In genomic region chr5:109325456-109325855, GRCh38 we compare ENCODE assay signal across 31 cellular contexts.
"Had no signal": no experiment of that assay in that cellular context is flagged by ENCODE, and none has a peak within 500 bp of the region (broad histone marks: within the 10 kb centered on the region; RNA-seq: fewer than 3 reads in every experiment).

No MANE protein-coding gene starts in this region.

- H3K27me3 Mint-ChIP-seq: activated B cell treated with CpG ODN at 0.5 μM for 24 hours; activated CD8-positive, alpha-beta T cell treated with anti-CD3 and anti-CD28 coated beads for 36 hours; activated naive CD4-positive, alpha-beta T cell treated with anti-CD3 and anti-CD28 coated beads, Interleukin-2, amount 50 U/mL, for 24 hours; activated naive CD8-positive, alpha-beta T cell treated with anti-CD3 and anti-CD28 coated beads for 36 hours; activated naive CD8-positive, alpha-beta T cell treated with anti-CD3 and anti-CD28 coated beads, Interleukin-2, amount 50 U/mL, for 24 hours; brain; dendritic cell treated with granulocyte-macrophage colony-stimulating factor and Interleukin-4, amounts not matched to agents 40 ng/mL and 50 ng/mL, for 4 days had no signal

- ATAC-seq: activated CD4-positive, CD25-positive, alpha-beta regulatory T cell treated with anti-CD3 and anti-CD28 coated beads, Interleukin-2, amount 50 U/mL, for 24 hours; activated CD8-positive, alpha-beta T cell treated with anti-CD3 and anti-CD28 coated beads for 36 hours; activated naive CD8-positive, alpha-beta T cell treated with anti-CD3 and anti-CD28 coated beads, Interleukin-2, amount 50 U/mL, for 24 hours; activated T-cell treated with anti-CD3 and anti-CD28 coated beads, Interleukin-2, amount 50 U/mL, for 4 hours had no signal

- H3K4me1 Mint-ChIP-seq: activated B cell treated with CpG ODN at 0.5 μM for 24 hours; activated naive CD4-positive, alpha-beta T cell treated with anti-CD3 and anti-CD28 coated beads, Interleukin-2, amount 50 U/mL, for 24 hours; activated naive CD8-positive, alpha-beta T cell treated with anti-CD3 and anti-CD28 coated beads for 36 hours; activated naive CD8-positive, alpha-beta T cell treated with anti-CD3 and anti-CD28 coated beads, Interleukin-2, amount 50 U/mL, for 24 hours had no signal

- H3K27ac Mint-ChIP-seq: activated B cell treated with CpG ODN at 0.5 μM for 24 hours; activated CD8-positive, alpha-beta T cell treated with anti-CD3 and anti-CD28 coated beads for 36 hours; activated naive CD4-positive, alpha-beta T cell treated with anti-CD3 and anti-CD28 coated beads, Interleukin-2, amount 50 U/mL, for 24 hours; activated naive CD8-positive, alpha-beta T cell treated with anti-CD3 and anti-CD28 coated beads for 36 hours; activated naive CD8-positive, alpha-beta T cell treated with anti-CD3 and anti-CD28 coated beads, Interleukin-2, amount 50 U/mL, for 24 hours; brain; dendritic cell treated with granulocyte-macrophage colony-stimulating factor and Interleukin-4, amounts not matched to agents 40 ng/mL and 50 ng/mL, for 4 days; endodermal cell; T-helper 1 cell treated with Interleukin-12 subunit alpha and Interleukin-12 subunit beta and Interleukin-4 antibody, amounts not matched to agents 30 μg/mL and 1 μg/mL, for 36 hours; T-helper 2 cell treated with Interferon-gamma antibody and Interleukin-4, amounts not matched to agents 5 μg/mL and 100 μg/mL, for 36 hours had no signal

- H3K9me3 ChIP-seq: adrenal gland, breast epithelium, esophagus squamous epithelium had no signal

- H3K9me3 Mint-ChIP-seq: activated B cell treated with CpG ODN at 0.5 μM for 24 hours; activated CD8-positive, alpha-beta T cell treated with anti-CD3 and anti-CD28 coated beads for 36 hours; activated naive CD4-positive, alpha-beta T cell treated with anti-CD3 and anti-CD28 coated beads, Interleukin-2, amount 50 U/mL, for 24 hours; activated naive CD8-positive, alpha-beta T cell treated with anti-CD3 and anti-CD28 coated beads for 36 hours; activated naive CD8-positive, alpha-beta T cell treated with anti-CD3 and anti-CD28 coated beads, Interleukin-2, amount 50 U/mL, for 24 hours; activated T-cell treated with anti-CD3 and anti-CD28 coated beads, Interleukin-2, amount 50 U/mL, for 4 hours; brain; dendritic cell treated with granulocyte-macrophage colony-stimulating factor and Interleukin-4, amounts not matched to agents 40 ng/mL and 50 ng/mL, for 4 days; endodermal cell; T-helper 1 cell treated with Interleukin-12 subunit alpha and Interleukin-12 subunit beta and Interleukin-4 antibody, amounts not matched to agents 30 μg/mL and 1 μg/mL, for 36 hours; T-helper 2 cell treated with Interferon-gamma antibody and Interleukin-4, amounts not matched to agents 5 μg/mL and 100 μg/mL, for 36 hours had no signal

- H3K4me3 Mint-ChIP-seq: activated B cell treated with CpG ODN at 0.5 μM for 24 hours; activated CD8-positive, alpha-beta T cell treated with anti-CD3 and anti-CD28 coated beads for 36 hours; activated naive CD4-positive, alpha-beta T cell treated with anti-CD3 and anti-CD28 coated beads, Interleukin-2, amount 50 U/mL, for 24 hours; activated naive CD8-positive, alpha-beta T cell treated with anti-CD3 and anti-CD28 coated beads for 36 hours; activated naive CD8-positive, alpha-beta T cell treated with anti-CD3 and anti-CD28 coated beads, Interleukin-2, amount 50 U/mL, for 24 hours; activated T-cell treated with anti-CD3 and anti-CD28 coated beads, Interleukin-2, amount 50 U/mL, for 4 hours; brain; dendritic cell treated with granulocyte-macrophage colony-stimulating factor and Interleukin-4, amounts not matched to agents 40 ng/mL and 50 ng/mL, for 4 days; endodermal cell; T-helper 1 cell treated with Interleukin-12 subunit alpha and Interleukin-12 subunit beta and Interleukin-4 antibody, amounts not matched to agents 30 μg/mL and 1 μg/mL, for 36 hours; T-helper 2 cell treated with Interferon-gamma antibody and Interleukin-4, amounts not matched to agents 5 μg/mL and 100 μg/mL, for 36 hours had no signal

- DNase-seq: activated B cell treated with CpG ODN at 0.5 μM for 24 hours; activated CD4-positive, alpha-beta T cell treated with anti-CD3 and anti-CD28 coated beads for 48 hours; activated CD4-positive, alpha-beta T cell treated with anti-CD3 and anti-CD28 coated beads, Interleukin-2, amount 50 U/mL, for 1 hour; activated CD4-positive, alpha-beta T cell treated with anti-CD3 and anti-CD28 coated beads, Interleukin-2, amount 50 U/mL, for 48 hours; activated CD8-positive, alpha-beta memory T cell treated with anti-CD3 and anti-CD28 coated beads for 24 hours; activated CD8-positive, alpha-beta T cell treated with anti-CD3 and anti-CD28 coated beads for 36 hours; activated gamma-delta T cell; activated naive CD4-positive, alpha-beta T cell; activated naive CD8-positive, alpha-beta T cell treated with anti-CD3 and anti-CD28 coated beads for 36 hours; activated naive CD8-positive, alpha-beta T cell treated with anti-CD3 and anti-CD28 coated beads, Interleukin-2, amount 50 U/mL, for 24 hours; activated T-cell treated with anti-CD3 and anti-CD28 coated beads, Interleukin-2, amount 50 U/mL, for 4 hours; adrenal gland; amygdala; aorta; central memory CD4-positive, alpha-beta T cell; dorsolateral prefrontal cortex; effector memory CD4-positive, alpha-beta T cell; endodermal cell; erythroblast; esophagus squamous epithelium; foreskin melanocyte; head of caudate nucleus; T1000; WERI-Rb-1 had no signal
